Comparison of ENCODE assay signal across 24 cellular contexts in the genomic region with DNA sequence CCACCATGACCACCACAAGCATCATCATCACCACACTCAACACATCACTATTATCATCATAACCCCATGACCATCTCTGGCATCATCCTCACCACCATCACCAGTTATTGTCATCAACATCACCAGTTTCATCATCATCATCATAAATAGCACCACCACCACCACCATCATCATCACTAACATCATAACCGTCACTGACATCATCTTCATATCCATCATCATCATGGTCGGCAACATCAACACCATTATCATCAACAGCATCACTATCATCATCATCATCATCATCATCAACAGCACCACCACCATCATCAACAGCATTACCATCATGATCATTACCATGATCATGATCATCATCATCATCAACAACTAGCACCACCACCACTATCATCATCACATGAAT.
"Had no signal": no experiment of that assay in that cellular context is flagged by ENCODE, and none has a peak within 500 bp of the region (broad histone marks: within the 10 kb centered on the region; RNA-seq: fewer than 3 reads in every experiment).

No MANE protein-coding gene starts in this region.

- H3K36me3 ChIP-seq: esophagus muscularis mucosa, gastroesophageal sphincter, heart left ventricle, left lung, lower lobe of right lung had no signal

- H3K9me3 ChIP-seq: esophagus muscularis mucosa, gastroesophageal sphincter, heart left ventricle, left lung, lower lobe of right lung, mucosa of descending colon had no signal

- H2AFZ ChIP-seq: hepatocyte had no signal

- H3K4me3 Mint-ChIP-seq: mesothelial cell of epicardium, naive B cell had no signal

- H3K27me3 ChIP-seq: esophagus muscularis mucosa, foreskin keratinocyte, hepatocyte, left lung had no signal

- H3K4me1 ChIP-seq: esophagus muscularis mucosa, foreskin keratinocyte, gastroesophageal sphincter, heart left ventricle, left lung, lower lobe of right lung had no signal

- H3K27ac Mint-ChIP-seq: mesothelial cell of epicardium, naive B cell had no signal

- H3K4me3 ChIP-seq: coronary artery, dorsolateral prefrontal cortex, esophagus muscularis mucosa, gastroesophageal sphincter, heart left ventricle, hepatocyte, left lung, lower lobe of right lung, mucosa of descending colon had no signal

- DNase-seq: dermis blood vessel endothelial cell; dorsolateral prefrontal cortex; effector CD4-positive, alpha-beta T cell; effector memory CD4-positive, alpha-beta T cell; foreskin keratinocyte; heart left ventricle; hypothalamus; left cardiac atrium; left lung; left ventricle myocardium superior; lower lobe of right lung; mesenchymal stem cell; mucosa of descending colon; naive B cell had no signal

- FAIRE-seq: colon, endothelial cell of umbilical vein, frontal cortex, islet of Langerhans, keratinocyte had no signal

- H3K4me1 Mint-ChIP-seq: mesothelial cell of epicardium, naive B cell had no signal

- H3K79me2 ChIP-seq: hepatocyte had no signal

- H3K27me3 Mint-ChIP-seq: naive B cell had no signal

- H3K27ac ChIP-seq: coronary artery, dorsolateral prefrontal cortex, esophagus muscularis mucosa, foreskin keratinocyte, gastroesophageal sphincter, heart left ventricle, hepatocyte, left lung, lower lobe of right lung had no signal

- H3K36me3 Mint-ChIP-seq: mesothelial cell of epicardium, naive B cell had no signal

- H3K4me2 ChIP-seq: hepatocyte had no signal

- ATAC-seq: foreskin keratinocyte, gastroesophageal sphincter, heart left ventricle, left cardiac atrium, left lung, left ventricle myocardium superior, lower lobe of right lung, mucosa of descending colon had no signal
